In genomic region chr11:100638648-100639047, GRCh38 we compare ENCODE assay signal across 17 cellular contexts. TPM values are rescaled to one million over a fixed set of nuclear protein-coding genes. Genes with fewer than 3 reads are reported as not detected.
DNase-seq lines count a peak whose midpoint lies in the region; ATAC-seq, FAIRE-seq and TF ChIP-seq lines count a peak whose summit lies in the region.
"Had no signal": no experiment of that assay in that cellular context is flagged by ENCODE, and none has a peak within 500 bp of the region (broad histone marks: within the 10 kb centered on the region; RNA-seq: fewer than 3 reads in every experiment).

No MANE protein-coding gene starts in this region.

- H3K36me3 Mint-ChIP-seq in GM23338 (ENCODE audit: low read depth) = no peaks in the 10 kb centered on the region
- no peaks in the 10 kb centered on the region for H3K36me3 Mint-ChIP-seq in endodermal cell (ENCODE audit: low read depth)
- H3K36me3 Mint-ChIP-seq: activated CD8-positive, alpha-beta memory T cell treated with anti-CD3 and anti-CD28 coated beads, Interleukin-2, amount 10 ng/mL, durations not matched to agents 7 days and 5 days; immature natural killer cell had no signal

- no peaks in the 10 kb centered on the region for H3K9me3 Mint-ChIP-seq in GM23338
- H3K9me3 Mint-ChIP-seq in endodermal cell = no peaks in the 10 kb centered on the region

- POLR2A ChIA-PET in K562 (lab: Yijun Ruan, JAX) = interaction anchor here (1.5 kb wide), 1 partner anchor 11 kb away, joined by 3 read pairs; no protein-coding TSS in a partner anchor

- H3K4me1 ChIP-seq in GM23338 (ENCODE audit: insufficient read depth) (peaks cover 9% of the 10 kb centered on the region), K562 (replicated peaks in 1 of 2; ENCODE audit: control insufficient read depth in 2 of 2, insufficient read depth in 2 of 2, low read length in 2 of 2) (peaks cover 0 to 14% of the 10 kb centered on the region in 2 experiments; a peak in 3 of 5 replicates), left lung (no peaks in the 10 kb centered on the region), sigmoid colon (peaks cover 0 to 37% (median 17%) of the 10 kb centered on the region in 4 donors), endodermal cell (ENCODE audit: control insufficient read depth, insufficient read depth, low read length) (no peaks in the 10 kb centered on the region)

- H3K27ac Mint-ChIP-seq in GM23338 = no peak overlapping the region
- no peak overlapping the region for H3K27ac Mint-ChIP-seq in endodermal cell
- H3K27ac Mint-ChIP-seq: activated CD8-positive, alpha-beta memory T cell treated with anti-CD3 and anti-CD28 coated beads, Interleukin-2, amount 10 ng/mL, durations not matched to agents 7 days and 5 days; immature natural killer cell had no signal

- H3K9me3 ChIP-seq in K562 (replicated peaks; ENCODE audit: control insufficient read depth, insufficient read depth, low read depth, low read length) (no peaks in the 10 kb centered on the region), left lung (peaks cover 0 to 2% of the 10 kb centered on the region in 2 donors), sigmoid colon (no peaks in the 10 kb centered on the region), endodermal cell (ENCODE audit: control insufficient read depth, low read length) (no peaks in the 10 kb centered on the region)
- H3K9me3 ChIP-seq: gastrocnemius medialis, MG63 had no signal

- in situ Hi-C loops in K562 (cut with MboI) = no loop called here

- H3K4me3 Mint-ChIP-seq in GM23338 (no peak overlapping the region), endodermal cell (no peak overlapping the region)
- H3K4me3 Mint-ChIP-seq: activated CD8-positive, alpha-beta memory T cell treated with anti-CD3 and anti-CD28 coated beads, Interleukin-2, amount 10 ng/mL, durations not matched to agents 7 days and 5 days; immature natural killer cell had no signal

- H2AFZ ChIP-seq in GM23338 (peak overlapping the region; percentile 61), K562 (ENCODE audit: low read depth, low read length) (peak overlapping the region; percentile 81)

- no peaks in the 10 kb centered on the region for H3F3A ChIP-seq in GM23338 (replicated peaks; ENCODE audit: low read depth)

- H3K27me3 Mint-ChIP-seq in GM23338 (ENCODE audit: insufficient read depth, low read depth, poor library complexity) = no peaks in the 10 kb centered on the region
- no peaks in the 10 kb centered on the region for H3K27me3 Mint-ChIP-seq in endodermal cell (ENCODE audit: insufficient read depth)
- H3K27me3 Mint-ChIP-seq: activated CD8-positive, alpha-beta memory T cell treated with anti-CD3 and anti-CD28 coated beads, Interleukin-2, amount 10 ng/mL, durations not matched to agents 7 days and 5 days had no signal

- DNase-seq in GM23338 (ENCODE audit: low spot score) = no peak
- no peak for DNase-seq in K562 (ENCODE audit: extremely low read depth in 1 of 4, low spot score in 3 of 4)
- DNase-seq in left lung = no peak
- DNase-seq in sigmoid colon = no peak
- DNase-seq in endodermal cell = no peak
- DNase-seq in caudate nucleus (lab: John Stamatoyannopoulos, UW) = no peak
- no peak for DNase-seq in left cardiac atrium
- DNase-seq: activated CD8-positive, alpha-beta memory T cell treated with anti-CD3 and anti-CD28 coated beads, Interleukin-2, amount 10 ng/mL, durations not matched to agents 7 days and 5 days; activated naive CD4-positive, alpha-beta T cell; effector CD4-positive, alpha-beta T cell; gastrocnemius medialis; immature natural killer cell; MG63; NCI-H2029 treated with DMSO at 0.1 percent for 48 hours; NCI-H524 treated with DMSO at 0.1 percent for 48 hours; stimulated activated CD4-positive, alpha-beta T cell treated with anti-CD3 and anti-CD28 coated beads, Interleukin-15, amount 100 ng/mL, for 24 hours had no signal

- no peaks in the 10 kb centered on the region for H3K9me1 ChIP-seq in K562 (ENCODE audit: control insufficient read depth, insufficient read depth, low read length)

- H3K4me3 ChIP-seq in GM23338 (no peak overlapping the region), K562 (no peak overlapping the region), left lung (no peak overlapping the region), sigmoid colon (no peak overlapping the region), endodermal cell (ENCODE audit: low read length) (no peak overlapping the region)
- H3K4me3 ChIP-seq: gastrocnemius medialis, MG63 had no signal

- FAIRE-seq in K562 (lab: Jason Lieb, UNC) = no peak

- TF ChIP-seq RAD21 in K562 (CRISPR knock-in tag; conservative IDR thresholded peaks at IDR 0.05 in 1 of 2, IDR thresholded peaks at IDR 0.05 in 1 of 2) = no peak

- ATAC-seq in GM23338 (no peak), K562 (peak; percentile 53; the same call in 2 of the 3 replicates), left lung (peak; percentile 51), GM19023 (IDR thresholded peaks at IDR 0.05; ENCODE audit: unreplicated experiment) (no peak), left cardiac atrium (no peak)
- ATAC-seq: activated CD8-positive, alpha-beta memory T cell treated with anti-CD3 and anti-CD28 coated beads, Interleukin-2, amount 10 ng/mL, durations not matched to agents 7 days and 5 days; gastrocnemius medialis had no signal

- H3K9ac ChIP-seq in K562 (ENCODE audit: insufficient read depth in 1 of 2, low read depth in 2 of 2, low read length in 2 of 2) (peak overlapping the region in 1 of 2 experiments; percentile 16; a peak in 1 of 4 replicates), endodermal cell (ENCODE audit: extremely low read depth, low read length, poor library complexity, severe bottlenecking) (no peak overlapping the region)

- CTCF ChIA-PET in K562 (lab: Yijun Ruan, JAX; ENCODE audit: low intra/inter-chr PET ratio) = no interaction called here

- no peak for TF ChIP-seq EP300 in K562 (IDR thresholded peaks at IDR 0.05; ENCODE audit: low read length)
- TF ChIP-seq EP300 in sigmoid colon (IDR thresholded peaks at IDR 0.05) = no peak

- H4K20me1 ChIP-seq in GM23338 (replicated peaks; ENCODE audit: insufficient read depth) (no peaks in the 10 kb centered on the region), K562 (replicated peaks; ENCODE audit: control insufficient read depth, insufficient read depth, low read length) (no peaks in the 10 kb centered on the region)

- H3K36me3 ChIP-seq in GM23338 (ENCODE audit: insufficient read depth) (no peaks in the 10 kb centered on the region), K562 (ENCODE audit: control insufficient read depth, insufficient read depth, low read length) (no peaks in the 10 kb centered on the region), left lung (no peaks in the 10 kb centered on the region), sigmoid colon (no peaks in the 10 kb centered on the region), endodermal cell (ENCODE audit: control insufficient read depth, insufficient read depth, low read length) (no peaks in the 10 kb centered on the region)
- H3K36me3 ChIP-seq: gastrocnemius medialis, MG63 had no signal

- H3K79me2 ChIP-seq in GM23338 (replicated peaks; ENCODE audit: insufficient read depth) (no peaks in the 10 kb centered on the region), K562 (ENCODE audit: control insufficient read depth, insufficient read depth, low read length) (no peaks in the 10 kb centered on the region)

- intact Hi-C loops in K562 (cut with micrococcal nuclease) (no loop called here), left lung (cut with DNase I) (no loop called here), sigmoid colon (cut with DNase I) (no loop called here), left cardiac atrium (cut with DNase I) (no loop called here)

- no TSS peak for BruUV-seq in K562 (replicated peaks; lab: Mats Ljungman, UMichigan)

- TF ChIP-seq CTCF in GM23338 (conservative IDR thresholded peaks at IDR 0.05; ENCODE audit: low read depth in 2 of 2) (no peak), K562 (IDR thresholded peaks at IDR 0.05 in 2 of 3, conservative IDR thresholded peaks at IDR 0.05 in 1 of 3; ENCODE audit: insufficient read depth in 2 of 3, low read depth in 1 of 3, low read length in 3 of 3) (no peak), left lung (IDR thresholded peaks at IDR 0.05) (no peak), sigmoid colon (IDR thresholded peaks at IDR 0.05) (no peak), endodermal cell (conservative IDR thresholded peaks at IDR 0.05) (no peak)

- H3K4me2 ChIP-seq in GM23338 (no peak overlapping the region), K562 (ENCODE audit: insufficient read depth, low read length) (peak overlapping the region; percentile 9; the same call in 1 of the 2 replicates)

- H3K27me3 ChIP-seq in GM23338 (ENCODE audit: insufficient read depth) (no peaks in the 10 kb centered on the region), K562 (ENCODE audit: control insufficient read depth in 2 of 2, insufficient read depth in 2 of 2, low read length in 2 of 2) (no peaks in the 10 kb centered on the region), left lung (no peaks in the 10 kb centered on the region), sigmoid colon (no peaks in the 10 kb centered on the region), endodermal cell (ENCODE audit: control insufficient read depth, insufficient read depth, low read length, poor library complexity, severe bottlenecking) (no peaks in the 10 kb centered on the region)
- H3K27me3 ChIP-seq: gastrocnemius medialis, MG63 had no signal

- H3K27ac ChIP-seq in GM23338 (ENCODE audit: low read depth) (no peak overlapping the region), K562 (ENCODE audit: extremely low read depth, low read depth, low read length) (peak overlapping the region; percentile 29; the same call in 1 of the 3 replicates), left lung (no peak overlapping the region), sigmoid colon (peak overlapping the region in 3 of 4 donors; percentile 41 to 54 (median 45)), endodermal cell (ENCODE audit: low read depth, low read length) (no peak overlapping the region), caudate nucleus (ENCODE audit: low read depth, low read length) (no peak overlapping the region)
- H3K27ac ChIP-seq: gastrocnemius medialis had no signal

- TF ChIP-seq POLR2A in K562 (conservative IDR thresholded peaks at IDR 0.05) = no peak
- no peak for TF ChIP-seq POLR2A in sigmoid colon (IDR thresholded peaks at IDR 0.05)

- peaks cover 13% of the 10 kb centered on the region for H3K4me1 Mint-ChIP-seq in GM23338
- H3K4me1 Mint-ChIP-seq in endodermal cell = peaks cover 22% of the 10 kb centered on the region
- H3K4me1 Mint-ChIP-seq: activated CD8-positive, alpha-beta memory T cell treated with anti-CD3 and anti-CD28 coated beads, Interleukin-2, amount 10 ng/mL, durations not matched to agents 7 days and 5 days; immature natural killer cell had no signal

- 0% methylated on average over 1 of the region's 1 CpG for WGBS in K562 (ENCODE audit: insufficient coverage, low coverage, missing lambda C conversion rate)
- 85 to 91% methylated on average over 1 of the region's 1 CpG for WGBS in sigmoid colon, 2 donors
- WGBS in endodermal cell (ENCODE audit: insufficient coverage in 1 of 2, insufficient read length in 1 of 2), 2 experiments = 89 to 97% methylated on average over 1 of the region's 1 CpG

- peaks cover 5% of the 10 kb centered on the region; the same call in 1 of the 2 replicates for H3K9me2 ChIP-seq in GM23338 (ENCODE audit: insufficient read depth)

RNA-seq across cellular contexts. Expression of gene ARHGAP42, which starts 48.4 kb away (rescaled TPM):
- total RNA-seq in GM23338 (2014; rRNA removed; shearing (Covaris generic)) = 32.2 and 35.7 TPM in 2 replicates
- polyA plus RNA-seq in GM23338 (2016; fragmentation: Nextera tagmentation; extraction: Ambion mirVana) = 23.5 and 23.7 TPM in 2 replicates
- total RNA-seq in K562 (2011; cell fraction: chromatin; rRNA removed; ENCODE audit: low replicate concordance) = 6.6 and 12.8 TPM in 2 replicates
- total RNA-seq in K562 (2011; cell fraction: nucleolus; rRNA removed) = 1.2 and 1.6 TPM in 2 replicates
- total RNA-seq in K562 (2011; cell fraction: nucleoplasm; rRNA removed) = 4.5 and 6.3 TPM in 2 replicates
- 1.2 and 2.4 TPM in 2 replicates for total RNA-seq in K562 (2014; rRNA removed)
- total RNA-seq in K562 (2014; rRNA removed; fragmentation: Illumina TruSeq; extraction: Trizol) = 3.8 and 5.2 TPM in 2 replicates
- total RNA-seq in K562 (2015; rRNA removed; fragmentation: Illumina TruSeq; extraction: Trizol) = 3.3 and 3.6 TPM in 2 replicates
- total RNA-seq in K562 (2021) = 2.2 and 2.9 TPM in 2 replicates
- 1.7 and 6.1 TPM in 2 replicates for polyA plus RNA-seq in K562 (2011; rRNA removed)
- polyA plus RNA-seq in K562 (2011; cell fraction: cytosol; rRNA removed) = 1.1 and 2.1 TPM in 2 replicates
- 1.7 and 4.8 TPM in 2 replicates for polyA plus RNA-seq in K562 (2011; cell fraction: nucleus; rRNA removed)
- polyA plus RNA-seq in K562 (2012) = 1.1 and 1.4 TPM in 2 replicates
- 1.9 and 2.6 TPM in 2 replicates for polyA plus RNA-seq in K562 (2014; fragmentation: Illumina TruSeq; extraction: Trizol)
- 1 to 10 TPM in 1 of 2 experiments, under 1 TPM in 1; 0.95 to 1.2 TPM for polyA plus RNA-seq in K562 (2014; fragmentation: Nextera tagmentation; extraction: Ambion mirVana)
- polyA plus RNA-seq in K562 (2014; rRNA removed) = 1.4 and 1.6 TPM in 2 replicates
- polyA minus RNA-seq in K562 (2011; rRNA and poly(A)+ RNA removed) = 4.2 and 13.5 TPM in 2 replicates
- 0.46 and 6.7 TPM in 2 replicates for polyA minus RNA-seq in K562 (2011; cell fraction: cytosol; rRNA and poly(A)+ RNA removed)
- polyA minus RNA-seq in K562 (2011; cell fraction: nucleus; rRNA and poly(A)+ RNA removed) = 3.7 and 5.1 TPM in 2 replicates
- 10 to 100 TPM; 17.1 to 18.3 TPM for total RNA-seq in left lung
- total RNA-seq in sigmoid colon = 1 to 10 TPM; 4.2 to 6.6 (median 6.3) TPM
- 10 to 100 TPM in 1 of 3 donors, 1 to 10 TPM in 2; 6.1 to 16.9 (median 9.0) TPM for polyA plus RNA-seq in sigmoid colon
- total RNA-seq in endodermal cell = 100 to 1,000 TPM; 164 to 176 TPM
- 25.5 TPM for polyA plus RNA-seq in endodermal cell (2013, experiment 1 of 2)
- 31.0 TPM for polyA plus RNA-seq in endodermal cell (2013, experiment 2 of 2)
- total RNA-seq in left cardiac atrium = 10 to 100 TPM in 1 of 2 donors, 1 to 10 TPM in 1; 9.0 to 12.8 TPM

Comparison
In these comparisons a context has a peak if more than half of its experiments do, and no peak if none do; other contexts are left out.
1. ATAC-seq: peak in K562 (single experiment) and left lung (single experiment); none in GM23338 (single experiment), GM19023 (single experiment) and left cardiac atrium (0 of 2).
2. H3K27ac ChIP-seq: peak in K562 (single experiment) and sigmoid colon (3 of 4); none in GM23338 (single experiment), left lung (0 of 2), endodermal cell (single experiment) and caudate nucleus (single experiment).